8 cellular contexts compared by ENCODE assay signal in the genomic region with DNA sequence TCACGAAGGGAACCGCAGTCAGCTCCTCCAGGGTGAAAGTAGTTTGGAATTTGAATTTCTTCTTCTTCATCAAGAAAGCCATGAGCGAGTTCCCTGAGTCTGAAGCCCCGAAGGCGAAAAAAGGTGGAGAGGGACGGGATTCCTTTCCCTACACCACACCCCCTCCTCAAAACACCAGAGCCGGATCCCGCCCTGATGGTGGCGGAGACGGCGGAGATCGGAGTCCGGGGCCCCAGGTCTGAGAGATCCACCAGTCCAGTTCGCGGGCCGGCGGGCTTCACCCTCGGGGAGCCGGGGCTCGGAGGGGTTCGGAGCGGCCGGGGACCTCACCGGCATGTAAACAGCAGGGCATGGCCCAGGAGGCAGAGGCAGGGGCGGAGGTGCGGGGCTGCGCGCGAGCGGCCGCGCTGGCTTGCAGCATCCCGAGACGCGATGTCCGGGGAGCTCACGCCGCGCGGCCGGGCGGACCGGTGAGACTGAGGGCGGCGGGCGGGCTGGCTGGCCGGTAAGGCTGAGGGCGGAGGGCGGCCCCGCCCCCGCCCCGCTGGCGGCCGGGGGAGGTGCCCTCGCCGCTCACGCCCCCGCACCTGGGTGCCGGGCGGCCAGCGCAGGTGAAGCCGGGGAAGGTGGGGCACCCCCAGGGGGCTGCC. TPM values are rescaled to one million over a fixed set of nuclear protein-coding genes. Genes with fewer than 3 reads are reported as not detected.
DNase-seq lines count a peak whose midpoint lies in the region; ATAC-seq and TF ChIP-seq lines count a peak whose summit lies in the region.

No MANE protein-coding gene starts in this region.

- H3K4me3 Mint-ChIP-seq in activated CD4-positive, alpha-beta memory T cell treated with anti-CD3 and anti-CD28 coated beads, Interleukin-2, amount 10 ng/mL, durations not matched to agents 7 days and 5 days = peak overlapping the region; percentile 91
- peak overlapping the region; percentile 87 for H3K4me3 Mint-ChIP-seq in natural killer cell treated with Interleukin-12 subunit alpha and Interleukin-12 subunit beta and Interleukin-15 and Interleukin-18, amount 100 ng/mL, for 72 hours

- H3K4me1 Mint-ChIP-seq in activated CD4-positive, alpha-beta memory T cell treated with anti-CD3 and anti-CD28 coated beads, Interleukin-2, amount 10 ng/mL, durations not matched to agents 7 days and 5 days = peaks cover 52% of the 10 kb centered on the region
- peaks cover 18 to 19% of the 10 kb centered on the region in 2 donors for H3K4me1 Mint-ChIP-seq in natural killer cell treated with Interleukin-12 subunit alpha and Interleukin-12 subunit beta and Interleukin-15 and Interleukin-18, amount 100 ng/mL, for 72 hours (ENCODE audit: low read depth in 2 of 2)

- peaks cover 25% of the 10 kb centered on the region for H4K20me1 ChIP-seq in DOHH2 (ENCODE audit: control insufficient read depth, insufficient read depth, low read depth, low read length)

- no peaks in the 10 kb centered on the region for H3K9me3 Mint-ChIP-seq in activated CD4-positive, alpha-beta memory T cell treated with anti-CD3 and anti-CD28 coated beads, Interleukin-2, amount 10 ng/mL, durations not matched to agents 7 days and 5 days
- no peaks in the 10 kb centered on the region for H3K9me3 Mint-ChIP-seq in natural killer cell treated with Interleukin-12 subunit alpha and Interleukin-12 subunit beta and Interleukin-15 and Interleukin-18, amount 100 ng/mL, for 72 hours

- H3K4me2 ChIP-seq in DOHH2 (ENCODE audit: low read length) = peak overlapping the region; percentile 92

- in situ Hi-C loops in GM13976 (cut with MboI; ENCODE audit: low sequenced_read_pairs, unreplicated experiment) = no loop called here

- peaks cover 67% of the 10 kb centered on the region for H3K4me1 ChIP-seq in DOHH2 (ENCODE audit: control insufficient read depth, low read length)
- peaks cover 25% of the 10 kb centered on the region for H3K4me1 ChIP-seq in HUES64 (ENCODE audit: insufficient read depth, low read length)

- POLR2A ChIA-PET in activated CD4-positive, alpha-beta memory T cell treated with anti-CD3 and anti-CD28 coated beads, Interleukin-2, amount 10 ng/mL, durations not matched to agents 7 days and 5 days (lab: Charles Lee) = interaction anchor here (0.8 to 15.3 kb wide), 10 partner anchors 9 to 93 kb away, joined by 3 to 465 read pairs (median 4); partner anchors contain the start of genes DPM2, NAIF1 and SLC25A25

- H3K9me3 ChIP-seq in DOHH2 (ENCODE audit: control insufficient read depth, insufficient read depth, low read length) = no peaks in the 10 kb centered on the region
- no peaks in the 10 kb centered on the region for H3K9me3 ChIP-seq in HUES64 (ENCODE audit: insufficient read depth, low read depth, low read length)

- peak overlapping the region; percentile 83 for H3K27ac ChIP-seq in DOHH2 (ENCODE audit: low read depth, low read length)
- H3K27ac ChIP-seq in HUES64 (ENCODE audit: low read depth, low read length) = peak overlapping the region; percentile 68; the same call in 1 of the 2 replicates

- peaks cover 43% of the 10 kb centered on the region for H3K36me3 Mint-ChIP-seq in activated CD4-positive, alpha-beta memory T cell treated with anti-CD3 and anti-CD28 coated beads, Interleukin-2, amount 10 ng/mL, durations not matched to agents 7 days and 5 days (ENCODE audit: low read depth)
- H3K36me3 Mint-ChIP-seq in natural killer cell treated with Interleukin-12 subunit alpha and Interleukin-12 subunit beta and Interleukin-15 and Interleukin-18, amount 100 ng/mL, for 72 hours = no peaks in the 10 kb centered on the region

- peak overlapping the region; percentile 95 for H3K4me3 ChIP-seq in DOHH2 (ENCODE audit: low read length)
- peak overlapping the region; percentile 76 for H3K4me3 ChIP-seq in HUES64 (ENCODE audit: low read length)
- peak overlapping the region; percentile 88 for H3K4me3 ChIP-seq in epithelial cell of esophagus (ENCODE audit: low read length)

- peak overlapping the region; percentile 73 for H3K9ac ChIP-seq in HUES64 (ENCODE audit: low read depth, low read length)

- peaks cover 80% of the 10 kb centered on the region for H3K79me2 ChIP-seq in DOHH2 (ENCODE audit: control insufficient read depth, low read length)

- H3K36me3 ChIP-seq in DOHH2 (ENCODE audit: control insufficient read depth, low read length) (peaks cover 57% of the 10 kb centered on the region), HUES64 (ENCODE audit: insufficient read depth, low read length) (no peaks in the 10 kb centered on the region)

- no peaks in the 10 kb centered on the region for H3K27me3 Mint-ChIP-seq in activated CD4-positive, alpha-beta memory T cell treated with anti-CD3 and anti-CD28 coated beads, Interleukin-2, amount 10 ng/mL, durations not matched to agents 7 days and 5 days
- no peaks in the 10 kb centered on the region for H3K27me3 Mint-ChIP-seq in natural killer cell treated with Interleukin-12 subunit alpha and Interleukin-12 subunit beta and Interleukin-15 and Interleukin-18, amount 100 ng/mL, for 72 hours

- TF ChIP-seq CTCF in DOHH2 (IDR thresholded peaks at IDR 0.05; ENCODE audit: low read depth, low read length, poor library complexity, severe bottlenecking) (no peak), epithelial cell of esophagus (IDR thresholded peaks at IDR 0.05; ENCODE audit: insufficient read depth, low read depth, low read length, missing control alignments) (no peak), GM13976 (IDR thresholded peaks at IDR 0.05; ENCODE audit: borderline replicate concordance, control extremely low read depth, extremely low read depth, insufficient read depth, missing control alignments) (no peak)

- peaks cover 15% of the 10 kb centered on the region for H3F3A ChIP-seq in DOHH2 (ENCODE audit: control insufficient read depth, insufficient read depth)

- H3K9me2 ChIP-seq in DOHH2 (replicated peaks; ENCODE audit: control insufficient read depth, low read length) = no peaks in the 10 kb centered on the region

- peak; percentile 58 for DNase-seq in activated CD4-positive, alpha-beta memory T cell treated with anti-CD3 and anti-CD28 coated beads, Interleukin-2, amount 10 ng/mL, durations not matched to agents 7 days and 5 days
- peak; percentile 54 for DNase-seq in epithelial cell of esophagus (ENCODE audit: low read depth)
- peak; percentile 74 for DNase-seq in natural killer cell treated with Interleukin-12 subunit alpha and Interleukin-12 subunit beta and Interleukin-15 and Interleukin-18, amount 100 ng/mL, for 72 hours (ENCODE audit: low spot score)
- no peak for DNase-seq in DMS79 (lab: John Stamatoyannopoulos, UW)
- DNase-seq in GM13976 (ENCODE audit: low spot score) = no peak

- H3K27me3 ChIP-seq in DOHH2 (ENCODE audit: control insufficient read depth, low read length) (no peaks in the 10 kb centered on the region), HUES64 (ENCODE audit: insufficient read depth, low read length) (no peaks in the 10 kb centered on the region)

- CTCF ChIA-PET in activated CD4-positive, alpha-beta memory T cell treated with anti-CD3 and anti-CD28 coated beads, Interleukin-2, amount 10 ng/mL, durations not matched to agents 7 days and 5 days (lab: Charles Lee) = interaction anchor here (1.0 to 15.1 kb wide), 5 partner anchors 10 to 51 kb away, joined by 3 to 178 read pairs (median 17); no protein-coding TSS in a partner anchor

- under 1% methylated on average over 62 of the region's 62 CpGs for WGBS in HUES64

- ATAC-seq in GM21423 (IDR thresholded peaks at IDR 0.05; ENCODE audit: unreplicated experiment) = peak; percentile 28
- peak; percentile 54 to 70 for ATAC-seq in natural killer cell treated with Interleukin-12 subunit alpha and Interleukin-12 subunit beta and Interleukin-15 and Interleukin-18, amount 100 ng/mL, for 72 hours

- H3K27ac Mint-ChIP-seq in activated CD4-positive, alpha-beta memory T cell treated with anti-CD3 and anti-CD28 coated beads, Interleukin-2, amount 10 ng/mL, durations not matched to agents 7 days and 5 days = peak overlapping the region; percentile 73
- H3K27ac Mint-ChIP-seq in natural killer cell treated with Interleukin-12 subunit alpha and Interleukin-12 subunit beta and Interleukin-15 and Interleukin-18, amount 100 ng/mL, for 72 hours = no peak overlapping the region

RNA-seq across cellular contexts. Expression of gene EEIG1, which starts 0.6 kb away (rescaled TPM):
- 17.5 TPM for polyA plus RNA-seq in HUES64 (2013, experiment 1 of 2)
- polyA plus RNA-seq in HUES64 (2013, experiment 2 of 2) = 17.8 TPM
- total RNA-seq in activated CD4-positive, alpha-beta memory T cell treated with anti-CD3 and anti-CD28 coated beads, Interleukin-2, amount 10 ng/mL, durations not matched to agents 7 days and 5 days = 100 to 1,000 TPM; 212 to 218 TPM
- 10 to 100 TPM in 1 of 2 donors, 1 to 10 TPM in 1; 8.2 to 16.4 TPM for total RNA-seq in natural killer cell treated with Interleukin-12 subunit alpha and Interleukin-12 subunit beta and Interleukin-15 and Interleukin-18, amount 100 ng/mL, for 72 hours

RNA-seq across cellular contexts. Expression of gene DPM2, which starts 42.5 kb away (rescaled TPM):
- polyA plus RNA-seq in HUES64 (2013, experiment 1 of 2) = 33.5 TPM
- polyA plus RNA-seq in HUES64 (2013, experiment 2 of 2) = 37.0 TPM
- total RNA-seq in activated CD4-positive, alpha-beta memory T cell treated with anti-CD3 and anti-CD28 coated beads, Interleukin-2, amount 10 ng/mL, durations not matched to agents 7 days and 5 days = 10 to 100 TPM; 48.2 TPM
- 10 to 100 TPM; 47.9 to 74.4 TPM for total RNA-seq in natural killer cell treated with Interleukin-12 subunit alpha and Interleukin-12 subunit beta and Interleukin-15 and Interleukin-18, amount 100 ng/mL, for 72 hours

RNA-seq across cellular contexts. Expression of gene PIP5KL1, which starts 49.6 kb away (rescaled TPM):
- polyA plus RNA-seq in HUES64 (2013, experiment 1 of 2) = 4.1 TPM
- 3.7 TPM for polyA plus RNA-seq in HUES64 (2013, experiment 2 of 2)
- 1 to 10 TPM; 1.5 to 1.9 TPM for total RNA-seq in activated CD4-positive, alpha-beta memory T cell treated with anti-CD3 and anti-CD28 coated beads, Interleukin-2, amount 10 ng/mL, durations not matched to agents 7 days and 5 days
- total RNA-seq in natural killer cell treated with Interleukin-12 subunit alpha and Interleukin-12 subunit beta and Interleukin-15 and Interleukin-18, amount 100 ng/mL, for 72 hours = 1 to 10 TPM; 2.7 to 3.7 TPM

Comparison
In these comparisons a context has a peak if more than half of its experiments do, and no peak if none do; other contexts are left out.
1. DNase-seq: peak in activated CD4-positive, alpha-beta memory T cell treated with anti-CD3 and anti-CD28 coated beads, Interleukin-2, amount 10 ng/mL, durations not matched to agents 7 days and 5 days (single experiment), epithelial cell of esophagus (single experiment) and natural killer cell treated with Interleukin-12 subunit alpha and Interleukin-12 subunit beta and Interleukin-15 and Interleukin-18, amount 100 ng/mL, for 72 hours (single experiment); none in DMS79 (single experiment) and GM13976 (single experiment).
2. RNA of gene EEIG1, which starts 0.6 kb away (total RNA-seq): 212 to 218 TPM in activated CD4-positive, alpha-beta memory T cell treated with anti-CD3 and anti-CD28 coated beads, Interleukin-2, amount 10 ng/mL, durations not matched to agents 7 days and 5 days; 8.2 to 16.4 TPM in natural killer cell treated with Interleukin-12 subunit alpha and Interleukin-12 subunit beta and Interleukin-15 and Interleukin-18, amount 100 ng/mL, for 72 hours; every median in the first group is over 10 times any median in the second.
3. Peak in every context shown above with its lines, with median percentiles within 50 percentile points of each other: H3K4me3 ChIP-seq.